In genomic region chr10:100568937-100569336, GRCh38 we compare ENCODE assay signal across 16 cellular contexts. TPM values are rescaled to one million over a fixed set of nuclear protein-coding genes. Genes with fewer than 3 reads are reported as not detected.
DNase-seq lines count a peak whose midpoint lies in the region; ATAC-seq and TF ChIP-seq lines count a peak whose summit lies in the region.
"Had no signal": no experiment of that assay in that cellular context is flagged by ENCODE, and none has a peak within 500 bp of the region (broad histone marks: within the 10 kb centered on the region; RNA-seq: fewer than 3 reads in every experiment).

No MANE protein-coding gene starts in this region.

- no peak overlapping the region for H3K4me3 ChIP-seq in HEK293 (ENCODE audit: low read depth, low read length)
- no peak overlapping the region for H3K4me3 ChIP-seq in WERI-Rb-1 (ENCODE audit: low read depth, low read length)
- H3K4me3 ChIP-seq: BLaER1, K562 had no signal

- POLR2A ChIA-PET in HEK293 (lab: Yijun Ruan, JAX), result no interaction called here

- H3K36me3 ChIP-seq in HEK293 (ENCODE audit: control insufficient read depth in 2 of 2, insufficient read depth in 1 of 2, low read length in 2 of 2) (no peaks in the 10 kb centered on the region), WERI-Rb-1 (no peaks in the 10 kb centered on the region)
- H3K36me3 ChIP-seq: BLaER1 had no signal

- peak; percentile 20 for DNase-seq in DMS 273 (lab: John Stamatoyannopoulos, UW; ENCODE audit: unreplicated experiment)
- DNase-seq in DMS 273 treated with DMSO at 0.1 percent for 48 hours (lab: John Stamatoyannopoulos, UW), result no peak
- DNase-seq in WERI-Rb-1, result peak; percentile 75
- peak; percentile 68 for DNase-seq in osteocyte (ENCODE audit: extremely low spot score, unreplicated experiment)
- DNase-seq in NCI-H446 treated with DMSO at 0.1 percent for 48 hours (lab: John Stamatoyannopoulos, UW), result no peak
- no peak for DNase-seq in DMS53 treated with DMSO at 0.1 percent for 48 hours (lab: John Stamatoyannopoulos, UW; ENCODE audit: unreplicated experiment)
- DNase-seq: AML-193; Caco-2; CD8-positive, alpha-beta memory T cell; EL; HCEC 1CT had no signal

- H3K27me3 ChIP-seq in WERI-Rb-1 (ENCODE audit: insufficient read depth, low read depth, severe bottlenecking), result peaks cover 3% of the 10 kb centered on the region

- no peak overlapping the region for H3K4me3 Mint-ChIP-seq in osteocyte (ENCODE audit: unreplicated experiment)
- H3K4me3 Mint-ChIP-seq: CD8-positive, alpha-beta memory T cell had no signal

- peaks cover 47% of the 10 kb centered on the region for H3K27me3 Mint-ChIP-seq in osteocyte (ENCODE audit: unreplicated experiment)

- H3K27ac Mint-ChIP-seq in osteocyte (ENCODE audit: unreplicated experiment), result no peak overlapping the region

- H3K9me3 Mint-ChIP-seq in osteocyte (ENCODE audit: unreplicated experiment), result no peaks in the 10 kb centered on the region
- H3K9me3 Mint-ChIP-seq: CD8-positive, alpha-beta memory T cell had no signal

- H3K4me1 Mint-ChIP-seq in osteocyte (ENCODE audit: unreplicated experiment), result no peaks in the 10 kb centered on the region

- no peaks in the 10 kb centered on the region for H3K36me3 Mint-ChIP-seq in osteocyte (ENCODE audit: unreplicated experiment)
- H3K36me3 Mint-ChIP-seq: CD8-positive, alpha-beta memory T cell had no signal

- CTCF ChIA-PET in HEK293 (lab: Yijun Ruan, JAX), result interaction anchor here (0.5 to 3.7 kb wide), 17 partner anchors 8 to 535 kb away, joined by 3 to 38 read pairs (median 4); no protein-coding TSS in a partner anchor

- no peaks in the 10 kb centered on the region for H3K9me3 ChIP-seq in HEK293 (ENCODE audit: control insufficient read depth, insufficient read depth, low read depth, low read length)
- H3K9me3 ChIP-seq in WERI-Rb-1 (ENCODE audit: severe bottlenecking), result peaks cover 3% of the 10 kb centered on the region
- H3K9me3 ChIP-seq: BLaER1, Caco-2 had no signal

- H3K27ac ChIP-seq in HEK293 (ENCODE audit: extremely low read depth, low read depth, low read length), result no peak overlapping the region
- no peak overlapping the region; the same call in 1 of the 2 replicates for H3K27ac ChIP-seq in WERI-Rb-1
- H3K27ac ChIP-seq: 22Rv1, BLaER1 had no signal

- TF ChIP-seq CTCF in HEK293 (tag by site-specific recombination; IDR thresholded peaks at IDR 0.05) (no peak), WERI-Rb-1 (IDR thresholded peaks at IDR 0.05; ENCODE audit: low read depth, low read length) (no peak), osteocyte (IDR thresholded peaks at IDR 0.05) (no peak)

- ATAC-seq in HG02870 (IDR thresholded peaks at IDR 0.05; ENCODE audit: unreplicated experiment), result no peak

- no peaks in the 10 kb centered on the region for H3K4me1 ChIP-seq in HEK293 (ENCODE audit: control insufficient read depth, insufficient read depth, low read length)
- H3K4me1 ChIP-seq: BLaER1, Caco-2 had no signal

TF ChIP-seq in HEK293, 187 proteins besides CTCF, POLR2A, EP300 and RAD21:
- TF ChIP-seq ZNF623 (tag by site-specific recombination; IDR thresholded peaks at IDR 0.05) (peak; percentile 89), GFI1B (tag by site-specific recombination; IDR thresholded peaks at IDR 0.05) (no peak), ZNF214 (tag by site-specific recombination; IDR thresholded peaks at IDR 0.05; ENCODE audit: borderline replicate concordance) (no peak), ZBTB11 (tag by site-specific recombination; conservative IDR thresholded peaks at IDR 0.05; ENCODE audit: low read depth) (no peak)

RNA-seq across cellular contexts. Expression of gene HIF1AN, which starts 33.2 kb away (rescaled TPM):
- total RNA-seq in osteocyte, result 45.8 and 50.6 TPM in 2 replicates

RNA-seq across cellular contexts. Expression of gene NDUFB8, which starts 39.3 kb away (rescaled TPM):
- 151 and 169 TPM in 2 replicates for total RNA-seq in osteocyte

RNA-seq across cellular contexts. Expression of gene SEC31B, which starts 49.3 kb away (rescaled TPM):
- total RNA-seq in osteocyte, result 18.3 and 19.6 TPM in 2 replicates

Comparison
In these comparisons a context has a peak if more than half of its experiments do, and no peak if none do; other contexts are left out.
1. DNase-seq: peak in DMS 273 (single experiment), WERI-Rb-1 (single experiment) and osteocyte (single experiment); none in DMS 273 treated with DMSO at 0.1 percent for 48 hours (single experiment), NCI-H446 treated with DMSO at 0.1 percent for 48 hours (single experiment) and DMS53 treated with DMSO at 0.1 percent for 48 hours (single experiment).